In the genomic region with DNA sequence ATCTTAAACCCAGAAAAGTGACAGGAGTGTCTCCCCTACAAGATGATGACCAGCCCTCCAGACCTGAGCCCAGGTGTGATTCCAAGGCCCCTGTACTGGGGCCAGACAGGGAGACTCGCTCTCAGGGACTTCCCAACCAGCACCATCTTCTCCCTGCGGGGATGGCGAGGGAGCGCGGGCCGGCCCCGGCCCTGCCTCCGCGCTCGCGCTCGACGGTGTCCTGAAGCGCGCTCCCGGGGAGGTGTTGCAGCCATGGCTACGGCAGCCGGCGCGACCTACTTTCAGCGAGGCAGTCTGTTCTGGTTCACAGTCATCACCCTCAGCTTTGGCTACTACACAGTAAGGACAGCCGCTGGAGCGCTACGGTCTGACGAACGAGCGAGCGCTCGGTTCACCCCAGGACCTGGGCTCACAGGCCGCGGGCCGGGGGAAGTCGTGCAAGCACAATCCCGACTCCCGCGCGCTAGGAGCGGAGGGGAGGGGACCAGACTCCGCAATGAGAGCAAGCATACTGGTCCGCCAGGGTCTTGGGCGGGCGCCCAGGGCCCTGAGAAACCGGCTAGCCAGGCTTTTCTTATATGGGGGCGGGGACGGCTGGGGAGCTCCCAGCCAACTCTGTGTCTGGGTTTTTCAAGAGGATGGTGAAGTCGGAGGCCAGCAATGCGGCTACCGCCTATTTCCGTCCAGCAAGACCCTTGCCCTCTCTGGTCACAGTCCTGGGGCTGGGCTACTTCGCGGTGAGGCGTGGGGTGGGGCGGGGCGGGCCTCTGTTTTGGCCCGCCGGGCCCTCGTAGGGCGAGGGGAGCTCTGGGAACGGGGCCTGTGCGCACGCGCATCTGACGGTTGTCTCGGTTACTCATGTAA, we compare ENCODE assay signal across 1 cellular context.
TF ChIP-seq lines count a peak whose summit lies in the region.

Gene TMEM254 (plus strand): TSS at position 218 of the 864 bp plus-strand sequence. CDS start 35 bp downstream, at position 253.

TF ChIP-seq in K562, 482 proteins besides CTCF, POLR2A, EP300 and RAD21 (continued from another document and continues in another):
- TF ChIP-seq, protein P1, sequence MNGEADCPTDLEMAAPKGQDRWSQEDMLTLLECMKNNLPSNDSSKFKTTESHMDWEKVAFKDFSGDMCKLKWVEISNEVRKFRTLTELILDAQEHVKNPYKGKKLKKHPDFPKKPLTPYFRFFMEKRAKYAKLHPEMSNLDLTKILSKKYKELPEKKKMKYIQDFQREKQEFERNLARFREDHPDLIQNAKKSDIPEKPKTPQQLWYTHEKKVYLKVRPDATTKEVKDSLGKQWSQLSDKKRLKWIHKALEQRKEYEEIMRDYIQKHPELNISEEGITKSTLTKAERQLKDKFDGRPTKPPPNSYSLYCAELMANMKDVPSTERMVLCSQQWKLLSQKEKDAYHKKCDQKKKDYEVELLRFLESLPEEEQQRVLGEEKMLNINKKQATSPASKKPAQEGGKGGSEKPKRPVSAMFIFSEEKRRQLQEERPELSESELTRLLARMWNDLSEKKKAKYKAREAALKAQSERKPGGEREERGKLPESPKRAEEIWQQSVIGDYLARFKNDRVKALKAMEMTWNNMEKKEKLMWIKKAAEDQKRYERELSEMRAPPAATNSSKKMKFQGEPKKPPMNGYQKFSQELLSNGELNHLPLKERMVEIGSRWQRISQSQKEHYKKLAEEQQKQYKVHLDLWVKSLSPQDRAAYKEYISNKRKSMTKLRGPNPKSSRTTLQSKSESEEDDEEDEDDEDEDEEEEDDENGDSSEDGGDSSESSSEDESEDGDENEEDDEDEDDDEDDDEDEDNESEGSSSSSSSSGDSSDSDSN (IDR thresholded peaks at IDR 0.05; ENCODE audit: borderline replicate concordance in 1 of 2, low read depth in 2 of 2, low read length in 2 of 2) = 0 out of 4 replicates have a peak, but pooled peaks of 1 of the 2 experiments have one; percentile 17
- TF ChIP-seq TSC22D4 (tag; IDR thresholded peaks at IDR 0.05) (no peak), MGA (IDR thresholded peaks at IDR 0.05) (0 out of 2 replicates have a peak, but pooled peaks have one; percentile 16), ZNF407 (IDR thresholded peaks at IDR 0.05; ENCODE audit: low read depth) (peak; percentile 90), RFX1 (IDR thresholded peaks at IDR 0.05) (no peak), TAF15 (IDR thresholded peaks at IDR 0.05; ENCODE audit: low read depth, low read length) (0 out of 2 replicates have a peak, but pooled peaks have one; percentile 56), BMI1 (IDR thresholded peaks at IDR 0.05; ENCODE audit: low read length) (peak; percentile 35; the same call in 1 of the 2 replicates), HMBOX1 (IDR thresholded peaks at IDR 0.05) (no peak), CBX2 (IDR thresholded peaks at IDR 0.05; ENCODE audit: insufficient read depth, low read length, poor library complexity, severe bottlenecking) (no peak)
- TF ChIP-seq, protein P2, sequence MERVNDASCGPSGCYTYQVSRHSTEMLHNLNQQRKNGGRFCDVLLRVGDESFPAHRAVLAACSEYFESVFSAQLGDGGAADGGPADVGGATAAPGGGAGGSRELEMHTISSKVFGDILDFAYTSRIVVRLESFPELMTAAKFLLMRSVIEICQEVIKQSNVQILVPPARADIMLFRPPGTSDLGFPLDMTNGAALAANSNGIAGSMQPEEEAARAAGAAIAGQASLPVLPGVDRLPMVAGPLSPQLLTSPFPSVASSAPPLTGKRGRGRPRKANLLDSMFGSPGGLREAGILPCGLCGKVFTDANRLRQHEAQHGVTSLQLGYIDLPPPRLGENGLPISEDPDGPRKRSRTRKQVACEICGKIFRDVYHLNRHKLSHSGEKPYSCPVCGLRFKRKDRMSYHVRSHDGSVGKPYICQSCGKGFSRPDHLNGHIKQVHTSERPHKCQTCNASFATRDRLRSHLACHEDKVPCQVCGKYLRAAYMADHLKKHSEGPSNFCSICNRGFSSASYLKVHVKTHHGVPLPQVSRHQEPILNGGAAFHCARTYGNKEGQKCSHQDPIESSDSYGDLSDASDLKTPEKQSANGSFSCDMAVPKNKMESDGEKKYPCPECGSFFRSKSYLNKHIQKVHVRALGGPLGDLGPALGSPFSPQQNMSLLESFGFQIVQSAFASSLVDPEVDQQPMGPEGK (CRISPR knock-in tag; IDR thresholded peaks at IDR 0.05; ENCODE audit: borderline replicate concordance) = no peak
- TF ChIP-seq, protein P3, sequence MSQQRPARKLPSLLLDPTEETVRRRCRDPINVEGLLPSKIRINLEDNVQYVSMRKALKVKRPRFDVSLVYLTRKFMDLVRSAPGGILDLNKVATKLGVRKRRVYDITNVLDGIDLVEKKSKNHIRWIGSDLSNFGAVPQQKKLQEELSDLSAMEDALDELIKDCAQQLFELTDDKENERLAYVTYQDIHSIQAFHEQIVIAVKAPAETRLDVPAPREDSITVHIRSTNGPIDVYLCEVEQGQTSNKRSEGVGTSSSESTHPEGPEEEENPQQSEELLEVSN (IDR thresholded peaks at IDR 0.05; ENCODE audit: borderline replicate concordance in 1 of 2, extremely low read depth in 1 of 2, insufficient read depth in 1 of 2, insufficient read length in 1 of 2, low read depth in 1 of 2, low read length in 1 of 2, poor library complexity in 1 of 2, severe bottlenecking in 1 of 2) = peak in 1 of 2 experiments; percentile 22
